ENCODE assay signal across 8 cellular contexts in the genomic region with DNA sequence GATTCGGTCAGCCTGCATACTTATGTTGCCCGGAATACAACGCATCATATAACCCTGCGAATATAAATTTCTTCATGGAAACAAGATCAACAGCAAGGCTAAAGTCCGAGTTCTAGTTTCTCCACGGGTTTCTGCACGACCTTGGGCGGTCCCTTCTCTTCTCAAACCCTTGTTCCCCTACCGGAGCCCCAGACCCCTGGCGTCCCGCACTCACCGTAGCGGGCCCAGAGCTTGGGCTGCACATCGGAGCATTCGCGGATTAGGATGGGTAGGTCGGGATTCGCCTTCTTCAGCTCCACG.
DNase-seq lines count a peak whose midpoint lies in the region; ATAC-seq and FAIRE-seq lines count a peak whose summit lies in the region.

No MANE protein-coding gene starts in this region.

- H3K9ac ChIP-seq in BLaER1 (peak overlapping the region; percentile 83), HUES48 (ENCODE audit: low read depth, low read length) (peak overlapping the region; percentile 61), muscle layer of colon (ENCODE audit: low read length) (peak overlapping the region; percentile 77)

- FAIRE-seq in RCC 7860 (lab: Jason Lieb, UNC), result no peak

- ATAC-seq in HG03432 (IDR thresholded peaks at IDR 0.05; ENCODE audit: unreplicated experiment) (no peak), GM21576 (IDR thresholded peaks at IDR 0.05; ENCODE audit: unreplicated experiment) (no peak)

- DNase-seq in cerebellar cortex (ENCODE audit: low spot score), result peak; percentile 12
- DNase-seq in RCC 7860 (ENCODE audit: low spot score), result no peak
- DNase-seq in SHP77 treated with DMSO at 0.1 percent for 48 hours (lab: John Stamatoyannopoulos, UW), result no peak

- H3K4me1 ChIP-seq in BLaER1 (peaks cover 27% of the 10 kb centered on the region), HUES48 (ENCODE audit: control insufficient read depth, insufficient read depth, low read length) (peaks cover 3% of the 10 kb centered on the region; the same call in 1 of the 2 replicates), muscle layer of colon (ENCODE audit: insufficient read depth, low read length) (peaks cover 12% of the 10 kb centered on the region)

- peaks cover 71% of the 10 kb centered on the region for H3K36me3 ChIP-seq in BLaER1
- peaks cover 62% of the 10 kb centered on the region for H3K36me3 ChIP-seq in HUES48 (ENCODE audit: control insufficient read depth, insufficient read depth, low read length)
- H3K36me3 ChIP-seq in muscle layer of colon (ENCODE audit: insufficient read depth, low read length), result peaks cover 55% of the 10 kb centered on the region

- H3K27ac ChIP-seq in BLaER1 (peak overlapping the region; percentile 73), HUES48 (ENCODE audit: low read depth, low read length) (peak overlapping the region; percentile 26), muscle layer of colon (ENCODE audit: low read depth, low read length) (peak overlapping the region; percentile 67)

- peak overlapping the region; percentile 90 for H3K4me2 ChIP-seq in BLaER1

- no peaks in the 10 kb centered on the region for H3K9me3 ChIP-seq in BLaER1
- no peaks in the 10 kb centered on the region for H3K9me3 ChIP-seq in HUES48 (ENCODE audit: control insufficient read depth, insufficient read depth, low read length)
- no peaks in the 10 kb centered on the region for H3K9me3 ChIP-seq in muscle layer of colon (ENCODE audit: low read length)

- H3K4me3 ChIP-seq in BLaER1 (peak overlapping the region; percentile 82), HUES48 (ENCODE audit: low read depth, low read length) (peak overlapping the region; percentile 84), muscle layer of colon (ENCODE audit: low read depth in 1 of 2, low read length in 2 of 2) (peak overlapping the region; percentile 73 to 83)

- peaks cover 30% of the 10 kb centered on the region; the same call in 1 of the 2 replicates for H4K20me1 ChIP-seq in BLaER1

- H3K27me3 ChIP-seq in BLaER1 (no peaks in the 10 kb centered on the region), HUES48 (ENCODE audit: control insufficient read depth, insufficient read depth, low read length) (no peaks in the 10 kb centered on the region), muscle layer of colon (ENCODE audit: control insufficient read depth in 1 of 2, insufficient read depth in 2 of 2, low read length in 2 of 2) (no peaks in the 10 kb centered on the region)
